Comparison of ENCODE assay signal across 10 cellular contexts in the genomic region with DNA sequence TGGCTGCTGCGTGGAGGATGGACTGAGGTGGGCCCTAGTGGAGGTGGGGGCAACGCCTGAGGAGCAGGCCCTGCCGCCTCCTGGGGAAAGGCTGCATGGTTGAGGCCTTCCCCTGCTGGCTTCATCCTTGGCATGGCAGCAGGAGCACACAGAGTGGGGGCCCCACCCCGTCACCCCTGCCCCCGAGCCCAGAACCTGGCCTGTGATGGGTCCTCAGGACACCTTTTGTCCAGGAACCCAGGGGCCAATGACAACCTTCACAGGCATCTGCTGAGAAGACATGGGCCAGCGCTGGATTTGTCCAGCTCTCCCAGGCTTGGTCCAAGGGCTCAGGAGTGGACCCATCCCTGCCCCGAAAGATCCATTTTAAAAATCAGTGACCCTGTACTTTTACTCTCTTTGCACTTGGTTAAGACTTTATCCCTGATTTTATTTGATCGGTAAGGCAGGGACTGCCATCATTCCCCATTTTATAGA. TPM values are rescaled to one million over a fixed set of nuclear protein-coding genes. Genes with fewer than 3 reads are reported as not detected.
DNase-seq lines count a peak whose midpoint lies in the region; ATAC-seq, FAIRE-seq and TF ChIP-seq lines count a peak whose summit lies in the region.
"Had no signal": no experiment of that assay in that cellular context is flagged by ENCODE, and none has a peak within 500 bp of the region (broad histone marks: within the 10 kb centered on the region; RNA-seq: fewer than 3 reads in every experiment).

No MANE protein-coding gene starts in this region.

- TF ChIP-seq EP300 in HepG2 (IDR thresholded peaks at IDR 0.05; ENCODE audit: low read depth in 2 of 2, low read length in 2 of 2) (no peak), HepG2 (CRISPR knock-in tag; IDR thresholded peaks at IDR 0.05; ENCODE audit: borderline replicate concordance) (no peak)

- H3K4me1 Mint-ChIP-seq in activated T-cell treated with anti-CD3 and anti-CD28 coated beads, Interleukin-2, amount 50 U/mL, for 4 hours (ENCODE audit: low read depth): peaks cover 28% of the 10 kb centered on the region
- H3K4me1 Mint-ChIP-seq in activated naive CD8-positive, alpha-beta T cell treated with anti-CD3 and anti-CD28 coated beads for 36 hours: peaks cover 15% of the 10 kb centered on the region
- H3K4me1 Mint-ChIP-seq in osteocyte (ENCODE audit: unreplicated experiment): peaks cover 9% of the 10 kb centered on the region

- no peak for ATAC-seq in activated T-cell treated with anti-CD3 and anti-CD28 coated beads, Interleukin-2, amount 50 U/mL, for 4 hours
- ATAC-seq in HepG2 (no peak), esophagus mucosa (no peak)
- ATAC-seq: foreskin keratinocyte had no signal

- intact Hi-C loops in HepG2 (cut with micrococcal nuclease; ENCODE audit: unreplicated experiment): loop anchor here (5.0 kb wide), 1 partner anchor 50 kb away; no protein-coding TSS in a partner anchor

- H3K9me3 ChIP-seq in HepG2 (ENCODE audit: low read length) (no peaks in the 10 kb centered on the region), stomach smooth muscle (ENCODE audit: control insufficient read depth in 2 of 2, low read length in 2 of 2) (no peaks in the 10 kb centered on the region)

- H3K36me3 Mint-ChIP-seq in activated T-cell treated with anti-CD3 and anti-CD28 coated beads, Interleukin-2, amount 50 U/mL, for 4 hours (ENCODE audit: insufficient read depth): peaks cover 28% of the 10 kb centered on the region
- H3K36me3 Mint-ChIP-seq in activated naive CD8-positive, alpha-beta T cell treated with anti-CD3 and anti-CD28 coated beads for 36 hours: peaks cover 28% of the 10 kb centered on the region
- peaks cover 25% of the 10 kb centered on the region for H3K36me3 Mint-ChIP-seq in osteocyte (ENCODE audit: unreplicated experiment)

- peak overlapping the region; percentile 51 for H3K4me3 Mint-ChIP-seq in activated T-cell treated with anti-CD3 and anti-CD28 coated beads, Interleukin-2, amount 50 U/mL, for 4 hours
- H3K4me3 Mint-ChIP-seq in activated naive CD8-positive, alpha-beta T cell treated with anti-CD3 and anti-CD28 coated beads for 36 hours: peak overlapping the region; percentile 84
- H3K4me3 Mint-ChIP-seq in osteocyte (ENCODE audit: unreplicated experiment): no peak overlapping the region

- FAIRE-seq in HepG2 (lab: Jason Lieb, UNC): no peak

- H3K27ac ChIP-seq in HepG2 (ENCODE audit: extremely low read length, insufficient read depth, low read length) (peak overlapping the region; percentile 93), stomach smooth muscle (ENCODE audit: low read length) (no peak overlapping the region)
- H3K27ac ChIP-seq: foreskin keratinocyte, SJSA1 had no signal

- TSS peak; percentile 47 for BruUV-seq in HepG2 (replicated peaks; lab: Mats Ljungman, UMichigan)

- peak overlapping the region; percentile 100 for H3K4me2 ChIP-seq in HepG2 (ENCODE audit: low read depth, low read length)

- H3K79me2 ChIP-seq in HepG2 (ENCODE audit: insufficient read depth, low read length): peaks cover 52% of the 10 kb centered on the region

- 30% methylated on average over 4 of the region's 8 CpGs for WGBS in HepG2 (ENCODE audit: low lambda C conversion rate)

- H2AFZ ChIP-seq in HepG2 (ENCODE audit: low read length): no peak overlapping the region

- H3K36me3 ChIP-seq in HepG2 (replicated peaks in 1 of 2; ENCODE audit: control insufficient read depth in 1 of 2, insufficient read depth in 2 of 2, low read length in 2 of 2): peaks cover 17 to 43% of the 10 kb centered on the region in 2 experiments
- H3K36me3 ChIP-seq in stomach smooth muscle (ENCODE audit: control insufficient read depth in 2 of 2, insufficient read depth in 2 of 2, low read length in 2 of 2): peaks cover 33 to 38% of the 10 kb centered on the region in 2 donors

- TF ChIP-seq RAD21 in HepG2 (CRISPR knock-in tag; IDR thresholded peaks at IDR 0.05): no peak

- H3K4me3 ChIP-seq in HepG2 (replicated peaks in 1 of 3; ENCODE audit: insufficient read depth in 1 of 3, low read depth in 2 of 3, low read length in 3 of 3) (peak overlapping the region; percentile 74 to 95 (median 78)), stomach smooth muscle (ENCODE audit: low read length in 2 of 2) (peak overlapping the region; percentile 1 to 55)
- H3K4me3 ChIP-seq: SJSA1 had no signal

- in situ Hi-C loops in HepG2 (cut with HindIII; ENCODE audit: extremely low pct_ligation_motif_present, low pct_unique_long_range_greater_than_20kb): no loop called here

- H3K9ac ChIP-seq in HepG2 (ENCODE audit: insufficient read depth, low read depth, low read length) (peak overlapping the region; percentile 95), stomach smooth muscle (ENCODE audit: low read length in 2 of 2) (peak overlapping the region in 1 of 2 donors; percentile 18)

- no peak for TF ChIP-seq POLR2A in HepG2 (IDR thresholded peaks at IDR 0.05; ENCODE audit: insufficient read depth in 1 of 2, low read depth in 2 of 2, low read length in 2 of 2)

- H3K27me3 Mint-ChIP-seq in activated T-cell treated with anti-CD3 and anti-CD28 coated beads, Interleukin-2, amount 50 U/mL, for 4 hours (ENCODE audit: low read depth): no peaks in the 10 kb centered on the region
- no peaks in the 10 kb centered on the region for H3K27me3 Mint-ChIP-seq in activated naive CD8-positive, alpha-beta T cell treated with anti-CD3 and anti-CD28 coated beads for 36 hours
- no peaks in the 10 kb centered on the region for H3K27me3 Mint-ChIP-seq in osteocyte (ENCODE audit: unreplicated experiment)

- no peaks in the 10 kb centered on the region; a peak in 1 of 5 replicates for H3K27me3 ChIP-seq in HepG2 (ENCODE audit: control insufficient read depth in 1 of 2, insufficient read depth in 2 of 2, low read length in 2 of 2)
- no peaks in the 10 kb centered on the region for H3K27me3 ChIP-seq in stomach smooth muscle (ENCODE audit: control insufficient read depth in 1 of 2, insufficient read depth in 2 of 2, low read length in 2 of 2)
- H3K27me3 ChIP-seq: SJSA1 had no signal

- H4K20me1 ChIP-seq in HepG2 (ENCODE audit: insufficient read depth, low read length): peaks cover 14% of the 10 kb centered on the region

- H3K4me1 ChIP-seq in HepG2 (ENCODE audit: insufficient read depth, low read length) (peaks cover 64% of the 10 kb centered on the region), stomach smooth muscle (ENCODE audit: control insufficient read depth, insufficient read depth, low read length) (peaks cover 25% of the 10 kb centered on the region)
- H3K4me1 ChIP-seq: foreskin keratinocyte had no signal

- CTCF ChIA-PET in HepG2 (lab: Yijun Ruan, JAX; ENCODE audit: low intra/inter-chr PET ratio, low total read pairs): no interaction called here

- TF ChIP-seq CTCF in HepG2 (CRISPR knock-in tag; IDR thresholded peaks at IDR 0.05) (no peak), osteocyte (IDR thresholded peaks at IDR 0.05) (no peak)

- H3K27ac Mint-ChIP-seq in activated naive CD8-positive, alpha-beta T cell treated with anti-CD3 and anti-CD28 coated beads for 36 hours: peak overlapping the region; percentile 72
- no peak overlapping the region for H3K27ac Mint-ChIP-seq in osteocyte (ENCODE audit: unreplicated experiment)

- POLR2A ChIA-PET in HepG2 (lab: Yijun Ruan, JAX): interaction anchor here (1.7 to 8.8 kb wide), 4 partner anchors 15 to 51 kb away, joined by 7 to 205 read pairs (median 56); a partner anchor contains a TSS

- DNase-seq in activated T-cell treated with anti-CD3 and anti-CD28 coated beads, Interleukin-2, amount 50 U/mL, for 4 hours: no peak
- DNase-seq in activated T-cell treated with anti-CD3 and anti-CD28 coated beads, Interleukin-2, amount 50 U/mL, for 48 hours: no peak
- DNase-seq in activated naive CD8-positive, alpha-beta T cell treated with anti-CD3 and anti-CD28 coated beads for 36 hours: no peak
- DNase-seq in HepG2 (ENCODE audit: low spot score) (no peak), AML-193 (lab: John Stamatoyannopoulos, UW) (no peak), osteocyte (ENCODE audit: extremely low spot score, unreplicated experiment) (no peak)
- DNase-seq: foreskin keratinocyte had no signal

- H3K9me3 Mint-ChIP-seq in activated T-cell treated with anti-CD3 and anti-CD28 coated beads, Interleukin-2, amount 50 U/mL, for 4 hours: no peaks in the 10 kb centered on the region
- peaks cover 2% of the 10 kb centered on the region for H3K9me3 Mint-ChIP-seq in activated naive CD8-positive, alpha-beta T cell treated with anti-CD3 and anti-CD28 coated beads for 36 hours
- H3K9me3 Mint-ChIP-seq in osteocyte (ENCODE audit: unreplicated experiment): no peaks in the 10 kb centered on the region

RNA-seq across cellular contexts. Expression of a gene that starts 0.6 kb away (rescaled TPM):
- 10 to 100 TPM in 2 of 3 donors, 1 to 10 TPM in 1; 6.8 to 16.1 (median 13.3) TPM for total RNA-seq in activated T-cell treated with anti-CD3 and anti-CD28 coated beads, Interleukin-2, amount 50 U/mL, for 4 hours
- total RNA-seq in activated naive CD8-positive, alpha-beta T cell treated with anti-CD3 and anti-CD28 coated beads for 36 hours: 10 to 100 TPM; 49.7 to 52.1 TPM
- total RNA-seq in HepG2 (2016; rRNA removed; fragmentation: Illumina TruSeq; extraction: Trizol) (33.6 and 110 TPM in 2 replicates), esophagus mucosa (0.76 TPM), osteocyte (not detected in 2 replicates)
- total RNA-seq in HepG2 (2016; cell fraction: cytosol; rRNA removed; fragmentation: Illumina TruSeq; extraction: Trizol; ENCODE audit: low read depth): 27.1 and 27.6 TPM in 2 replicates
- total RNA-seq in HepG2 (2016; cell fraction: insoluble cytoplasmic fraction; rRNA removed; fragmentation: Illumina TruSeq; extraction: Trizol): 25.3 and 116 TPM in 2 replicates
- total RNA-seq in HepG2 (2016; cell fraction: membrane; rRNA removed; fragmentation: Illumina TruSeq; extraction: Trizol): 36.6 and 38.0 TPM in 2 replicates
- 145 and 168 TPM in 2 replicates for total RNA-seq in HepG2 (2016; cell fraction: nucleus; rRNA removed; fragmentation: Illumina TruSeq; extraction: Trizol)
- polyA plus RNA-seq in HepG2 (2011; rRNA removed): 191 and 280 TPM in 2 replicates
- 57.2 and 94.5 TPM in 2 replicates for polyA plus RNA-seq in HepG2 (2011; cell fraction: cytosol; rRNA removed)
- 3,698 and 4,960 TPM in 2 replicates for polyA plus RNA-seq in HepG2 (2011; cell fraction: nucleus; rRNA removed)
- polyA plus RNA-seq in HepG2 (2012): 173 and 220 TPM in 2 replicates
- 16.5 and 18.1 TPM in 2 replicates for polyA plus RNA-seq in HepG2 (2016; cell fraction: cytosol; fragmentation: Illumina TruSeq; extraction: Trizol; ENCODE audit: low read depth)
- 36.5 and 42.6 TPM in 2 replicates for polyA plus RNA-seq in HepG2 (2016; cell fraction: insoluble cytoplasmic fraction; fragmentation: Illumina TruSeq; extraction: Trizol; ENCODE audit: low read depth)
- polyA plus RNA-seq in HepG2 (2016; cell fraction: membrane; fragmentation: Illumina TruSeq; extraction: Trizol; ENCODE audit: low read depth): 30.7 and 32.6 TPM in 2 replicates
- 553 and 603 TPM in 2 replicates for polyA plus RNA-seq in HepG2 (2016; cell fraction: nucleus; fragmentation: Illumina TruSeq; extraction: Trizol; ENCODE audit: insufficient read depth, low read depth)
- 0.07 and 195 TPM in 2 replicates for polyA minus RNA-seq in HepG2 (2011; rRNA and poly(A)+ RNA removed; ENCODE audit: low replicate concordance)
- polyA minus RNA-seq in HepG2 (2011; cell fraction: cytosol; rRNA and poly(A)+ RNA removed): 33.4 and 43.3 TPM in 2 replicates
- 176 and 196 TPM in 2 replicates for polyA minus RNA-seq in HepG2 (2011; cell fraction: nucleus; rRNA and poly(A)+ RNA removed)
- total RNA-seq: SJSA1 had no signal

RNA-seq across cellular contexts. Expression of a gene that starts 14.0 kb away (rescaled TPM):
- 10 to 100 TPM; 42.7 to 52.9 (median 47.4) TPM for total RNA-seq in activated T-cell treated with anti-CD3 and anti-CD28 coated beads, Interleukin-2, amount 50 U/mL, for 4 hours
- 10 to 100 TPM; 47.6 to 48.5 TPM for total RNA-seq in activated naive CD8-positive, alpha-beta T cell treated with anti-CD3 and anti-CD28 coated beads for 36 hours
- total RNA-seq in HepG2 (2016; rRNA removed; fragmentation: Illumina TruSeq; extraction: Trizol) (59.8 and 74.4 TPM in 2 replicates), esophagus mucosa (42.7 TPM), osteocyte (33.5 and 35.8 TPM in 2 replicates)
- 17.8 and 18.7 TPM in 2 replicates for total RNA-seq in HepG2 (2016; cell fraction: cytosol; rRNA removed; fragmentation: Illumina TruSeq; extraction: Trizol; ENCODE audit: low read depth)
- total RNA-seq in HepG2 (2016; cell fraction: insoluble cytoplasmic fraction; rRNA removed; fragmentation: Illumina TruSeq; extraction: Trizol): 60.3 and 68.0 TPM in 2 replicates
- 45.9 and 46.6 TPM in 2 replicates for total RNA-seq in HepG2 (2016; cell fraction: membrane; rRNA removed; fragmentation: Illumina TruSeq; extraction: Trizol)
- 35.6 and 42.8 TPM in 2 replicates for total RNA-seq in HepG2 (2016; cell fraction: nucleus; rRNA removed; fragmentation: Illumina TruSeq; extraction: Trizol)
- polyA plus RNA-seq in HepG2 (2011; rRNA removed): 39.0 and 39.6 TPM in 2 replicates
- 39.6 and 40.7 TPM in 2 replicates for polyA plus RNA-seq in HepG2 (2011; cell fraction: cytosol; rRNA removed)
- 23.9 and 26.9 TPM in 2 replicates for polyA plus RNA-seq in HepG2 (2011; cell fraction: nucleus; rRNA removed)
- polyA plus RNA-seq in HepG2 (2012): 36.8 and 46.0 TPM in 2 replicates
- polyA plus RNA-seq in HepG2 (2016; cell fraction: cytosol; fragmentation: Illumina TruSeq; extraction: Trizol; ENCODE audit: low read depth): 14.5 and 16.6 TPM in 2 replicates
- 66.0 and 70.4 TPM in 2 replicates for polyA plus RNA-seq in HepG2 (2016; cell fraction: insoluble cytoplasmic fraction; fragmentation: Illumina TruSeq; extraction: Trizol; ENCODE audit: low read depth)
- polyA plus RNA-seq in HepG2 (2016; cell fraction: membrane; fragmentation: Illumina TruSeq; extraction: Trizol; ENCODE audit: low read depth): 31.6 and 32.0 TPM in 2 replicates
- 58.8 and 62.9 TPM in 2 replicates for polyA plus RNA-seq in HepG2 (2016; cell fraction: nucleus; fragmentation: Illumina TruSeq; extraction: Trizol; ENCODE audit: insufficient read depth, low read depth)
- 30.6 and 61.9 TPM in 2 replicates for polyA minus RNA-seq in HepG2 (2011; rRNA and poly(A)+ RNA removed; ENCODE audit: low replicate concordance)
- polyA minus RNA-seq in HepG2 (2011; cell fraction: cytosol; rRNA and poly(A)+ RNA removed): 28.5 and 31.3 TPM in 2 replicates
- 27.2 and 34.4 TPM in 2 replicates for polyA minus RNA-seq in HepG2 (2011; cell fraction: nucleus; rRNA and poly(A)+ RNA removed)

RNA-seq across cellular contexts. Expression of a gene that starts 25.6 kb away (rescaled TPM):
- 10 to 100 TPM; 44.9 to 49.9 (median 47.4) TPM for total RNA-seq in activated T-cell treated with anti-CD3 and anti-CD28 coated beads, Interleukin-2, amount 50 U/mL, for 4 hours
- total RNA-seq in activated naive CD8-positive, alpha-beta T cell treated with anti-CD3 and anti-CD28 coated beads for 36 hours: 10 to 100 TPM; 46.3 to 47.2 TPM
- total RNA-seq in HepG2 (2016; rRNA removed; fragmentation: Illumina TruSeq; extraction: Trizol): 75.1 and 77.0 TPM in 2 replicates
- 14.5 and 17.3 TPM in 2 replicates for total RNA-seq in HepG2 (2016; cell fraction: cytosol; rRNA removed; fragmentation: Illumina TruSeq; extraction: Trizol; ENCODE audit: low read depth)
- total RNA-seq in HepG2 (2016; cell fraction: insoluble cytoplasmic fraction; rRNA removed; fragmentation: Illumina TruSeq; extraction: Trizol): 71.7 and 75.6 TPM in 2 replicates
- total RNA-seq in HepG2 (2016; cell fraction: membrane; rRNA removed; fragmentation: Illumina TruSeq; extraction: Trizol): 32.1 and 34.1 TPM in 2 replicates
- total RNA-seq in HepG2 (2016; cell fraction: nucleus; rRNA removed; fragmentation: Illumina TruSeq; extraction: Trizol): 86.6 and 98.5 TPM in 2 replicates
- polyA plus RNA-seq in HepG2 (2011; rRNA removed): 72.6 and 75.0 TPM in 2 replicates
- 53.2 and 57.1 TPM in 2 replicates for polyA plus RNA-seq in HepG2 (2011; cell fraction: cytosol; rRNA removed)
- polyA plus RNA-seq in HepG2 (2011; cell fraction: nucleus; rRNA removed): 292 and 297 TPM in 2 replicates
- 67.9 and 74.0 TPM in 2 replicates for polyA plus RNA-seq in HepG2 (2012)
- polyA plus RNA-seq in HepG2 (2016; cell fraction: cytosol; fragmentation: Illumina TruSeq; extraction: Trizol; ENCODE audit: low read depth): 3.0 TPM in 2 replicates
- polyA plus RNA-seq in HepG2 (2016; cell fraction: insoluble cytoplasmic fraction; fragmentation: Illumina TruSeq; extraction: Trizol; ENCODE audit: low read depth): 61.5 and 65.9 TPM in 2 replicates
- polyA plus RNA-seq in HepG2 (2016; cell fraction: membrane; fragmentation: Illumina TruSeq; extraction: Trizol; ENCODE audit: low read depth): 10.9 and 11.6 TPM in 2 replicates
- 130 and 135 TPM in 2 replicates for polyA plus RNA-seq in HepG2 (2016; cell fraction: nucleus; fragmentation: Illumina TruSeq; extraction: Trizol; ENCODE audit: insufficient read depth, low read depth)
- 33.0 and 89.8 TPM in 2 replicates for polyA minus RNA-seq in HepG2 (2011; rRNA and poly(A)+ RNA removed; ENCODE audit: low replicate concordance)
- polyA minus RNA-seq in HepG2 (2011; cell fraction: cytosol; rRNA and poly(A)+ RNA removed): 30.7 and 35.0 TPM in 2 replicates
- 139 and 144 TPM in 2 replicates for polyA minus RNA-seq in HepG2 (2011; cell fraction: nucleus; rRNA and poly(A)+ RNA removed)
- total RNA-seq in esophagus mucosa: 26.2 TPM
- total RNA-seq in osteocyte: 53.6 and 54.7 TPM in 2 replicates

RNA-seq across cellular contexts. Expression of a gene that starts 54.8 kb away (rescaled TPM):
- not detected for total RNA-seq in activated T-cell treated with anti-CD3 and anti-CD28 coated beads, Interleukin-2, amount 50 U/mL, for 4 hours
- total RNA-seq in activated naive CD8-positive, alpha-beta T cell treated with anti-CD3 and anti-CD28 coated beads for 36 hours: not detected
- not detected in 2 replicates for total RNA-seq in HepG2 (2016; rRNA removed; fragmentation: Illumina TruSeq; extraction: Trizol)
- not detected in 2 replicates for total RNA-seq in HepG2 (2016; cell fraction: cytosol; rRNA removed; fragmentation: Illumina TruSeq; extraction: Trizol; ENCODE audit: low read depth)
- total RNA-seq in HepG2 (2016; cell fraction: insoluble cytoplasmic fraction; rRNA removed; fragmentation: Illumina TruSeq; extraction: Trizol): not detected in 2 replicates
- not detected in 2 replicates for total RNA-seq in HepG2 (2016; cell fraction: membrane; rRNA removed; fragmentation: Illumina TruSeq; extraction: Trizol)
- total RNA-seq in HepG2 (2016; cell fraction: nucleus; rRNA removed; fragmentation: Illumina TruSeq; extraction: Trizol): not detected in 2 replicates
- not detected in 2 replicates for polyA plus RNA-seq in HepG2 (2011; rRNA removed)
- not detected in 2 replicates for polyA plus RNA-seq in HepG2 (2011; cell fraction: cytosol; rRNA removed)
- polyA plus RNA-seq in HepG2 (2011; cell fraction: nucleus; rRNA removed): not detected in 2 replicates
- polyA plus RNA-seq in HepG2 (2012): not detected in 2 replicates
- polyA plus RNA-seq in HepG2 (2016; cell fraction: cytosol; fragmentation: Illumina TruSeq; extraction: Trizol; ENCODE audit: low read depth): not detected in 2 replicates
- not detected in 2 replicates for polyA plus RNA-seq in HepG2 (2016; cell fraction: insoluble cytoplasmic fraction; fragmentation: Illumina TruSeq; extraction: Trizol; ENCODE audit: low read depth)
- polyA plus RNA-seq in HepG2 (2016; cell fraction: membrane; fragmentation: Illumina TruSeq; extraction: Trizol; ENCODE audit: low read depth): not detected in 2 replicates
- polyA plus RNA-seq in HepG2 (2016; cell fraction: nucleus; fragmentation: Illumina TruSeq; extraction: Trizol; ENCODE audit: insufficient read depth, low read depth): not detected in 2 replicates
- not detected in 2 replicates for polyA minus RNA-seq in HepG2 (2011; rRNA and poly(A)+ RNA removed; ENCODE audit: low replicate concordance)
- polyA minus RNA-seq in HepG2 (2011; cell fraction: cytosol; rRNA and poly(A)+ RNA removed): not detected in 2 replicates
- not detected in 2 replicates for polyA minus RNA-seq in HepG2 (2011; cell fraction: nucleus; rRNA and poly(A)+ RNA removed)
- not detected for total RNA-seq in esophagus mucosa
- not detected in 2 replicates for total RNA-seq in osteocyte
- total RNA-seq: foreskin keratinocyte, SJSA1 had no signal
- polyA plus RNA-seq: foreskin keratinocyte had no signal
